In the genomic region with DNA sequence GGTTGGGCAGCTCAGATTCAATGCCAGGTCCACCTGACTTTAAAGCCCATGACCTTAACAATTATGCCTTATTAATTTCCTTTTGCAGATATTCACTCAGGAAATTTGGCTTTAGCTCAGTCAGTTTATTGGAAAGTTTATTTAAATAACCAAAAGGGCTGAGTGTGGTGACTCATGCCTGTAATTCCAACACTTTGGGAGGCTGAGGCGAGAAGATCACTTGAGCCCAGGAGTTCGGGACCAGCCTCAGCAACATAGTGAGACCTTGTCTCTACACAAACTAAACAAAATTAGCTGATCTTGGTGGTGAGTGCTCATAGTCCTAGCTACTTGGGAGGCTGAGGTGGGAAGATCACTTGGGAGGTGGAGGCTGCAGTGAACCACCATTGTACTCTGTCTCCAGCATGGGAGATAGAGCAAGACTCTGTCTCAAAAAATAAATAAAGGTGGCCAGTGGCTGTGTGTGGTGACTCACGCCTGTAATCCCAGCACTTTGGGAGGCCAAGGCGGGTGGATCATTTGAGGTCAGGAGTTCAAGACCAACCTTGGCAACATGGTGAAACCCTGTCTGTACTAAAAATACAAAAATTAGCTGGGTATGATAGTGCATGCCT, we compare ENCODE assay signal across 16 cellular contexts. TPM values are rescaled to one million over a fixed set of nuclear protein-coding genes. Genes with fewer than 3 reads are reported as not detected.
DNase-seq lines count a peak whose midpoint lies in the region; ATAC-seq and TF ChIP-seq lines count a peak whose summit lies in the region.
"Had no signal": no experiment of that assay in that cellular context is flagged by ENCODE, and none has a peak within 500 bp of the region (broad histone marks: within the 10 kb centered on the region; RNA-seq: fewer than 3 reads in every experiment).

No MANE protein-coding gene starts in this region.

- no peaks in the 10 kb centered on the region for H3K27me3 ChIP-seq in OCI-LY1 (ENCODE audit: insufficient read depth, low read length)
- H3K27me3 ChIP-seq: heart left ventricle, right atrium auricular region, vagina had no signal

- no peak overlapping the region; the same call in 1 of the 2 replicates for H3K9ac ChIP-seq in OCI-LY1 (ENCODE audit: low read length)

- peak overlapping the region; percentile 93 for H3K27ac Mint-ChIP-seq in activated naive CD4-positive, alpha-beta T cell treated with anti-CD3 and anti-CD28 coated beads, Interleukin-2, amount 50 U/mL, for 24 hours
- peak overlapping the region; percentile 92 for H3K27ac Mint-ChIP-seq in activated naive CD8-positive, alpha-beta T cell treated with anti-CD3 and anti-CD28 coated beads, Interleukin-2, amount 10 ng/mL, durations not matched to agents 7 days and 5 days
- peak overlapping the region; percentile 73 for H3K27ac Mint-ChIP-seq in stimulated activated memory B cell treated with anti-CD40 and anti-IgM and Interleukin-4, amounts not matched to agents 10 μg/mL and 1 μg/mL and 100 μg/mL, for 72 hours
- H3K27ac Mint-ChIP-seq: nephron had no signal

- H3K9me2 ChIP-seq in OCI-LY1 (ENCODE audit: low read depth, low read length), result no peaks in the 10 kb centered on the region

- peaks cover 94% of the 10 kb centered on the region for H3K36me3 ChIP-seq in OCI-LY1 (ENCODE audit: insufficient read depth, low read length)
- H3K36me3 ChIP-seq: right atrium auricular region, vagina had no signal

- no peak overlapping the region for H3K4me3 ChIP-seq in OCI-LY1 (ENCODE audit: low read depth, low read length, poor library complexity, severe bottlenecking)
- H3K4me3 ChIP-seq: right atrium auricular region, vagina had no signal

- peak overlapping the region; percentile 17; the same call in 1 of the 2 replicates for H3K4me2 ChIP-seq in OCI-LY1 (ENCODE audit: low read length)

- no peak for TF ChIP-seq CTCF in OCI-LY1 (IDR thresholded peaks at IDR 0.05; ENCODE audit: low read length)

- peaks cover 94% of the 10 kb centered on the region for H3K4me1 Mint-ChIP-seq in activated naive CD4-positive, alpha-beta T cell treated with anti-CD3 and anti-CD28 coated beads, Interleukin-2, amount 50 U/mL, for 24 hours
- H3K4me1 Mint-ChIP-seq in activated naive CD8-positive, alpha-beta T cell treated with anti-CD3 and anti-CD28 coated beads, Interleukin-2, amount 10 ng/mL, durations not matched to agents 7 days and 5 days, result peaks cover 78% of the 10 kb centered on the region
- peaks cover 77% of the 10 kb centered on the region for H3K4me1 Mint-ChIP-seq in stimulated activated memory B cell treated with anti-CD40 and anti-IgM and Interleukin-4, amounts not matched to agents 10 μg/mL and 1 μg/mL and 100 μg/mL, for 72 hours
- H3K4me1 Mint-ChIP-seq: nephron had no signal

- POLR2A ChIA-PET in activated naive CD8-positive, alpha-beta T cell treated with anti-CD3 and anti-CD28 coated beads, Interleukin-2, amount 10 ng/mL, durations not matched to agents 7 days and 5 days (lab: Charles Lee), result interaction anchor here (0.8 to 5.1 kb wide), 7 partner anchors 9 to 71 kb away, joined by 3 to 64 read pairs (median 17); a partner anchor contains a TSS

- H3K79me2 ChIP-seq in OCI-LY1 (ENCODE audit: insufficient read depth, low read length), result peaks cover 58% of the 10 kb centered on the region

- H3K27me3 Mint-ChIP-seq in activated naive CD4-positive, alpha-beta T cell treated with anti-CD3 and anti-CD28 coated beads, Interleukin-2, amount 50 U/mL, for 24 hours, result no peaks in the 10 kb centered on the region
- no peaks in the 10 kb centered on the region for H3K27me3 Mint-ChIP-seq in activated naive CD8-positive, alpha-beta T cell treated with anti-CD3 and anti-CD28 coated beads, Interleukin-2, amount 10 ng/mL, durations not matched to agents 7 days and 5 days
- H3K27me3 Mint-ChIP-seq in stimulated activated memory B cell treated with anti-CD40 and anti-IgM and Interleukin-4, amounts not matched to agents 10 μg/mL and 1 μg/mL and 100 μg/mL, for 72 hours, result no peaks in the 10 kb centered on the region

- no peak overlapping the region for H2AFZ ChIP-seq in OCI-LY1 (ENCODE audit: low read length)

- no peak for DNase-seq in activated naive CD4-positive, alpha-beta T cell treated with anti-CD3 and anti-CD28 coated beads, Interleukin-2, amount 50 U/mL, for 16 hours
- DNase-seq in activated naive CD8-positive, alpha-beta T cell treated with anti-CD3 and anti-CD28 coated beads, Interleukin-2, amount 10 ng/mL, durations not matched to agents 7 days and 5 days, result no peak
- DNase-seq in SHP77 treated with DMSO at 0.1 percent for 48 hours (lab: John Stamatoyannopoulos, UW) (no peak), NCI-H128 (lab: John Stamatoyannopoulos, UW; ENCODE audit: unreplicated experiment) (no peak)
- DNase-seq: DMS53, heart left ventricle, KBM-7, NCI-H2029 treated with DMSO at 0.1 percent for 48 hours, NCI-H774 had no signal

- no peaks in the 10 kb centered on the region for H3K9me3 ChIP-seq in OCI-LY1 (ENCODE audit: low read length)
- H3K9me3 ChIP-seq: heart left ventricle, right atrium auricular region, vagina had no signal

- H3K4me3 Mint-ChIP-seq in activated naive CD4-positive, alpha-beta T cell treated with anti-CD3 and anti-CD28 coated beads, Interleukin-2, amount 50 U/mL, for 24 hours, result peak overlapping the region; percentile 77
- peak overlapping the region; percentile 81 for H3K4me3 Mint-ChIP-seq in activated naive CD8-positive, alpha-beta T cell treated with anti-CD3 and anti-CD28 coated beads, Interleukin-2, amount 10 ng/mL, durations not matched to agents 7 days and 5 days
- H3K4me3 Mint-ChIP-seq in stimulated activated memory B cell treated with anti-CD40 and anti-IgM and Interleukin-4, amounts not matched to agents 10 μg/mL and 1 μg/mL and 100 μg/mL, for 72 hours, result no peak overlapping the region
- H3K4me3 Mint-ChIP-seq: nephron had no signal

- H3K4me1 ChIP-seq in OCI-LY1 (ENCODE audit: insufficient read depth, low read length, severe bottlenecking), result peaks cover 97% of the 10 kb centered on the region
- H3K4me1 ChIP-seq: right atrium auricular region had no signal

- peaks cover 5% of the 10 kb centered on the region for H3K9me3 Mint-ChIP-seq in activated naive CD4-positive, alpha-beta T cell treated with anti-CD3 and anti-CD28 coated beads, Interleukin-2, amount 50 U/mL, for 24 hours
- no peaks in the 10 kb centered on the region for H3K9me3 Mint-ChIP-seq in activated naive CD8-positive, alpha-beta T cell treated with anti-CD3 and anti-CD28 coated beads, Interleukin-2, amount 10 ng/mL, durations not matched to agents 7 days and 5 days
- H3K9me3 Mint-ChIP-seq in stimulated activated memory B cell treated with anti-CD40 and anti-IgM and Interleukin-4, amounts not matched to agents 10 μg/mL and 1 μg/mL and 100 μg/mL, for 72 hours, result no peaks in the 10 kb centered on the region
- H3K9me3 Mint-ChIP-seq: nephron had no signal

- H4K20me1 ChIP-seq in OCI-LY1 (ENCODE audit: insufficient read depth, low read length), result no peaks in the 10 kb centered on the region

- H3K36me3 Mint-ChIP-seq in activated naive CD4-positive, alpha-beta T cell treated with anti-CD3 and anti-CD28 coated beads, Interleukin-2, amount 50 U/mL, for 24 hours, result peaks cover 46% of the 10 kb centered on the region
- H3K36me3 Mint-ChIP-seq in activated naive CD8-positive, alpha-beta T cell treated with anti-CD3 and anti-CD28 coated beads, Interleukin-2, amount 10 ng/mL, durations not matched to agents 7 days and 5 days, result peaks cover 58% of the 10 kb centered on the region
- H3K36me3 Mint-ChIP-seq in stimulated activated memory B cell treated with anti-CD40 and anti-IgM and Interleukin-4, amounts not matched to agents 10 μg/mL and 1 μg/mL and 100 μg/mL, for 72 hours, result peaks cover 56% of the 10 kb centered on the region

- no peak for ATAC-seq in activated naive CD8-positive, alpha-beta T cell treated with anti-CD3 and anti-CD28 coated beads, Interleukin-2, amount 10 ng/mL, durations not matched to agents 7 days and 5 days (ENCODE audit: low read depth)
- ATAC-seq in stimulated activated memory B cell treated with anti-CD40 and anti-IgM and Interleukin-4, amounts not matched to agents 10 μg/mL and 1 μg/mL and 100 μg/mL, for 72 hours, result no peak
- no peak for ATAC-seq in GM18519 (IDR thresholded peaks at IDR 0.05; ENCODE audit: low FRiP score, unreplicated experiment)
- ATAC-seq: heart left ventricle had no signal

- peak overlapping the region; percentile 88 for H3K27ac ChIP-seq in OCI-LY1 (ENCODE audit: low read depth, low read length, poor library complexity, severe bottlenecking)
- H3K27ac ChIP-seq: right atrium auricular region, vagina had no signal

- H3F3A ChIP-seq in OCI-LY1 (ENCODE audit: insufficient read depth, low read length), result peaks cover 28% of the 10 kb centered on the region

RNA-seq across cellular contexts. Expression of a gene that starts 43.3 kb away (rescaled TPM):
- 100 to 1,000 TPM; 187 to 190 TPM for total RNA-seq in activated naive CD8-positive, alpha-beta T cell treated with anti-CD3 and anti-CD28 coated beads, Interleukin-2, amount 10 ng/mL, durations not matched to agents 7 days and 5 days
